In the genomic region with DNA sequence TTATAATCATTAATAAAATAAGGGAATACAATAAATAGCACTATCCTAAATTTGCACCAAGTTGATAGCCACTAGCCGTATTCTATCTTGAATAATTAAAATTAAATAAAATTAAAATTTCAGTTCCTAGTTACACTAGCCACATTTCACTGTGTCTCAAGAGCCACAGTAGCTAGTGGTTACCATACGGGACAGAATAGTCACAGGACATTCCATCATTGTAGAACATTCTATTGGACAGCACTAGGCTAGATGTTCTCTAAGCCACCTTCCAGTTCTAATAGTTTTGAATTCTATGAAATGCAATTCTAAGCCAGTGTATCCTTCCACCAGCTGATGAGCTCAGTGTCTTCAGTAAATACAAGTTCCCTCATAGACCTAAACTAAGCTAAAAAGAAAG, we compare ENCODE assay signal across 17 cellular contexts.
"Had no signal": no experiment of that assay in that cellular context is flagged by ENCODE, and none has a peak within 500 bp of the region (broad histone marks: within the 10 kb centered on the region; RNA-seq: fewer than 3 reads in every experiment).

No MANE protein-coding gene starts in this region.

- ATAC-seq: esophagus mucosa; left lobe of liver; lower lobe of right lung; naive thymus-derived CD4-positive, alpha-beta T cell; stimulated activated effector memory CD8-positive, alpha-beta T cell treated with anti-CD3 and anti-CD28 coated beads, Interleukin-12 subunit alpha, Interleukin-12 subunit beta, amount 100 ng/mL, for 72 hours had no signal

- H3K4me3 ChIP-seq: gastrocnemius medialis, lower lobe of right lung, psoas muscle, sigmoid colon, smooth muscle cell, testis, tibial nerve had no signal

- H3K4me2 ChIP-seq: smooth muscle cell had no signal

- H3K9me3 ChIP-seq: gastrocnemius medialis, lower lobe of right lung, neutrophil, psoas muscle, sigmoid colon, testis, tibial nerve had no signal

- H3K27ac ChIP-seq: gastrocnemius medialis, lower lobe of right lung, neutrophil, psoas muscle, testis, tibial nerve had no signal

- H3K36me3 ChIP-seq: gastrocnemius medialis, lower lobe of right lung, neutrophil, sigmoid colon, tibial nerve had no signal

- H3K27me3 ChIP-seq: testis had no signal

- DNase-seq: effector memory CD4-positive, alpha-beta T cell; gastrocnemius medialis; kidney glomerular epithelial cell; lower lobe of right lung; mesenchymal stem cell; naive thymus-derived CD4-positive, alpha-beta T cell; psoas muscle; stimulated activated CD4-positive, alpha-beta T cell treated with anti-CD3 and anti-CD28 coated beads, Interleukin-2, amount 100 ng/mL, for 48 hours; stimulated activated CD8-positive, alpha-beta memory T cell treated with anti-CD3 and anti-CD28 coated beads, Interleukin-4, amount 100 ng/mL, for 48 hours; testis had no signal
